In the genomic region with DNA sequence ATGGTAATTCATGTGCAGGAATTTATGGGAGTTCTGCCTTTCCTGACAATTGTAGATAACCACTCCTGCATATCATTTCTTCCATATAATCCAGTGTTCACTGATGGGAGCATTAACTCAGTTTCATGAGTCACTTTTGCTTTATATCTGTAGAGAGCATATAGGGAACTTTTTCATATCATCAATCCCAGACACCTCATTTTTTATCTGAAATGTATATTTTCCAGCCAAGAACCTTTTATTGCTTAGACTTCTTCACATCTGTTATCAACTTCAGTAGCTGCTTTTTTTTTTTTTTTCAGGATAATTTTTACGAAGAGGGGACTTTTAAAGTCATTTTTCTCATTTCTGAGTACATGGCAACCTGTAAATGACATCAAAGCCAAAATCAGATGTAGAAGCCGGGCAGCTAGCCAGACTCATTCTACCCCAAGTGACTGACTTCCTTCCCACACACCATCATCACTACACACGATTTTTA, we compare ENCODE assay signal across 1 cellular context.
TF ChIP-seq lines count a peak whose summit lies in the region.

No MANE protein-coding gene starts in this region.

TF ChIP-seq in SK-N-SH treated with all-trans-retinoic acid at 6 μM for 48 hours, 23 proteins besides CTCF, POLR2A, EP300 and RAD21 (continued from another document):
- TF ChIP-seq, protein P1, sequence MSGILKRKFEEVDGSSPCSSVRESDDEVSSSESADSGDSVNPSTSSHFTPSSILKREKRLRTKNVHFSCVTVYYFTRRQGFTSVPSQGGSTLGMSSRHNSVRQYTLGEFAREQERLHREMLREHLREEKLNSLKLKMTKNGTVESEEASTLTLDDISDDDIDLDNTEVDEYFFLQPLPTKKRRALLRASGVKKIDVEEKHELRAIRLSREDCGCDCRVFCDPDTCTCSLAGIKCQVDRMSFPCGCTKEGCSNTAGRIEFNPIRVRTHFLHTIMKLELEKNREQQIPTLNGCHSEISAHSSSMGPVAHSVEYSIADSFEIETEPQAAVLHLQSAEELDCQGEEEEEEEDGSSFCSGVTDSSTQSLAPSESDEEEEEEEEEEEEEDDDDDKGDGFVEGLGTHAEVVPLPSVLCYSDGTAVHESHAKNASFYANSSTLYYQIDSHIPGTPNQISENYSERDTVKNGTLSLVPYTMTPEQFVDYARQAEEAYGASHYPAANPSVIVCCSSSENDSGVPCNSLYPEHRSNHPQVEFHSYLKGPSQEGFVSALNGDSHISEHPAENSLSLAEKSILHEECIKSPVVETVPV (CRISPR knock-in tag; IDR thresholded peaks at IDR 0.05): no peak
- TF ChIP-seq ESRRG (CRISPR knock-in tag; IDR thresholded peaks at IDR 0.05) (no peak), ISL1 (CRISPR knock-in tag; IDR thresholded peaks at IDR 0.05) (no peak), TOX (CRISPR knock-in tag; IDR thresholded peaks at IDR 0.05; ENCODE audit: borderline replicate concordance) (no peak), ZNF565 (CRISPR knock-in tag; conservative IDR thresholded peaks at IDR 0.05; ENCODE audit: low read depth) (no peak), TSHZ2 (CRISPR knock-in tag; IDR thresholded peaks at IDR 0.05) (no peak), ZNF8 (CRISPR knock-in tag; IDR thresholded peaks at IDR 0.05) (no peak), BACH2 (CRISPR knock-in tag; IDR thresholded peaks at IDR 0.05; ENCODE audit: borderline replicate concordance) (no peak), ZNF70 (CRISPR knock-in tag; IDR thresholded peaks at IDR 0.05) (no peak), ZC3H10 (CRISPR knock-in tag; IDR thresholded peaks at IDR 0.05) (no peak), ARNTL (CRISPR knock-in tag; IDR thresholded peaks at IDR 0.05; ENCODE audit: borderline replicate concordance, low read depth) (no peak), TCF4 (CRISPR knock-in tag; IDR thresholded peaks at IDR 0.05; ENCODE audit: borderline replicate concordance) (no peak), SNAI2 (CRISPR knock-in tag; IDR thresholded peaks at IDR 0.05) (no peak)
- TF ChIP-seq, protein P2, sequence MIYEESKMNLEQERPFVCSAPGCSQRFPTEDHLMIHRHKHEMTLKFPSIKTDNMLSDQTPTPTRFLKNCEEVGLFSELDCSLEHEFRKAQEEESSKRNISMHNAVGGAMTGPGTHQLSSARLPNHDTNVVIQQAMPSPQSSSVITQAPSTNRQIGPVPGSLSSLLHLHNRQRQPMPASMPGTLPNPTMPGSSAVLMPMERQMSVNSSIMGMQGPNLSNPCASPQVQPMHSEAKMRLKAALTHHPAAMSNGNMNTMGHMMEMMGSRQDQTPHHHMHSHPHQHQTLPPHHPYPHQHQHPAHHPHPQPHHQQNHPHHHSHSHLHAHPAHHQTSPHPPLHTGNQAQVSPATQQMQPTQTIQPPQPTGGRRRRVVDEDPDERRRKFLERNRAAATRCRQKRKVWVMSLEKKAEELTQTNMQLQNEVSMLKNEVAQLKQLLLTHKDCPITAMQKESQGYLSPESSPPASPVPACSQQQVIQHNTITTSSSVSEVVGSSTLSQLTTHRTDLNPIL (CRISPR knock-in tag; IDR thresholded peaks at IDR 0.05; ENCODE audit: low read depth): no peak
